Comparison of ENCODE assay signal across 1 cellular context in genomic region chr13:33855371-33855895, GRCh38.
TF ChIP-seq lines count a peak whose summit lies in the region.

No MANE protein-coding gene starts in this region.

TF ChIP-seq in endothelial cell of umbilical vein, 7 proteins besides CTCF, POLR2A, EP300 and RAD21 (continued from another document):
- TF ChIP-seq EZH2 (IDR thresholded peaks at IDR 0.05; ENCODE audit: borderline replicate concordance, low read depth, low read length, severe bottlenecking) (no peak), GATA2 (IDR thresholded peaks at IDR 0.05; ENCODE audit: insufficient read depth, insufficient read length, low read depth, low read length) (no peak)
TF ChIP-seq in endothelial cell of umbilical vein: peak in this region for 0.
